Comparison of ENCODE assay signal across 17 cellular contexts in the genomic region with DNA sequence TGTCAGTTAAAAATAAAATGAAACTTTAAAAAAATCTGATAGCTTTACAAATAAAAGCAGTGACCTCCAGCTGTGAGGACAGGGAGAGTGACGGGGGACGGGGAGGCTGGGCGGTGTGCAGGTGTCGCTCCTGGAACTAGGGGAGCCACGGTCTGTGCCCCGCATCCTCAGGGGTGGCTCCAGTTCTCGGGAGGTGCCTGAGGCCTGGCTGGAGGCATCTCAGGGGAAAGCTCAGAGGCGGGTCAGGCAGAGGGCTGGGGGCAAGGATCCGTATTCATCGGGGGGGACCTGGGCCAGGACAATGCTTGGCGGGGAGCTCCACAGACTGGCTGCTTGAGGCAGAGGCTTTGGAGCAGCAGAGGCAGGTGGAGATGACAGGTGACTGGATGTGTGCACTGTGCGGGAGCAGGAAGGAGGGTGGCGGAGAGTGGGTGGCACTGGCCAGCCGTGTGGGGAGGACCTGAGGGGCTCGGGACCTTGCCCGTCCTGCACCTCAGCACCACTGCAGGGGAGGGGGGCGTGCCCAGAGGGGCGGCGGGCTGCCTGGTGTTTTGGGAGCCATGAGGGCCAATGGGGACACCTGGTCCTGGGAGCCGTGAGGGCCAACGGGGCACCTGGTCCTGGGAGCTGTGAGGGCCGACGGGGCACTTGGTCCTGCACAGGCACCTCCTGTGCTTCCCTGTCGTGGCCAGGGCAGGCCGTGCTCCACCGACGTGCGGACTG. TPM values are rescaled to one million over a fixed set of nuclear protein-coding genes. Genes with fewer than 3 reads are reported as not detected.
DNase-seq lines count a peak whose midpoint lies in the region; ATAC-seq and TF ChIP-seq lines count a peak whose summit lies in the region.
"Had no signal": no experiment of that assay in that cellular context is flagged by ENCODE, and none has a peak within 500 bp of the region (broad histone marks: within the 10 kb centered on the region; RNA-seq: fewer than 3 reads in every experiment).

No MANE protein-coding gene starts in this region.

- WGBS in prostate gland, result 88% methylated on average over 26 of the region's 28 CpGs

- H3K36me3 ChIP-seq in BLaER1 (peaks cover 12% of the 10 kb centered on the region), prostate gland (no peaks in the 10 kb centered on the region)

- H3K4me2 ChIP-seq in BLaER1, result peak overlapping the region; percentile 91

- H3K4me3 ChIP-seq in BLaER1 (no peak overlapping the region), prostate gland (no peak overlapping the region)
- H3K4me3 ChIP-seq: hepatocyte, smooth muscle cell had no signal

- ATAC-seq in HG03442 (IDR thresholded peaks at IDR 0.05; ENCODE audit: unreplicated experiment), result no peak
- ATAC-seq: left colon, SK-N-SH treated with all-trans-retinoic acid at 6 μM for 48 hours had no signal

- H3K4me1 ChIP-seq in BLaER1 (peaks cover 99% of the 10 kb centered on the region), prostate gland (replicated peaks) (peaks cover 61% of the 10 kb centered on the region)

- peaks cover 4 to 8% (median 4%) of the 10 kb centered on the region in 3 donors for H3K36me3 Mint-ChIP-seq in immature natural killer cell
- no peaks in the 10 kb centered on the region for H3K36me3 Mint-ChIP-seq in activated T-helper 2 cell treated with anti-CD3 and anti-CD28 coated beads, Interferon-gamma antibody, Interleukin-2, Interleukin-4, amounts not matched to agents 10 μg/mL and 5 μg/mL and 100 μg/mL, durations not matched to agents 14 hours and 24 hours and 36 hours (ENCODE audit: low read depth)

- peaks cover 68% of the 10 kb centered on the region for H4K20me1 ChIP-seq in BLaER1

- peak overlapping the region; percentile 27 to 75 (median 49) for H3K4me3 Mint-ChIP-seq in immature natural killer cell
- H3K4me3 Mint-ChIP-seq in activated T-helper 2 cell treated with anti-CD3 and anti-CD28 coated beads, Interferon-gamma antibody, Interleukin-2, Interleukin-4, amounts not matched to agents 10 μg/mL and 5 μg/mL and 100 μg/mL, durations not matched to agents 14 hours and 24 hours and 36 hours (ENCODE audit: low read depth), result no peak overlapping the region
- H3K4me3 Mint-ChIP-seq: activated CD4-positive, alpha-beta memory T cell treated with anti-CD3 and anti-CD28 coated beads, Interleukin-2, amount 10 ng/mL, durations not matched to agents 7 days and 5 days had no signal

- H3K27ac Mint-ChIP-seq in immature natural killer cell, result peak overlapping the region in 5 of 6 donors; percentile 37 to 91 (median 82)
- H3K27ac Mint-ChIP-seq in activated T-helper 2 cell treated with anti-CD3 and anti-CD28 coated beads, Interferon-gamma antibody, Interleukin-2, Interleukin-4, amounts not matched to agents 10 μg/mL and 5 μg/mL and 100 μg/mL, durations not matched to agents 14 hours and 24 hours and 36 hours, result no peak overlapping the region
- H3K27ac Mint-ChIP-seq: activated CD4-positive, alpha-beta memory T cell treated with anti-CD3 and anti-CD28 coated beads, Interleukin-2, amount 10 ng/mL, durations not matched to agents 7 days and 5 days had no signal

- no peak for TF ChIP-seq CTCF in VCaP (conservative IDR thresholded peaks at IDR 0.05)
- TF ChIP-seq CTCF in prostate gland (IDR thresholded peaks at IDR 0.05), result no peak

- DNase-seq in immature natural killer cell (no peak), prostate gland (ENCODE audit: low spot score) (no peak), hypothalamus (lab: John Stamatoyannopoulos, UW) (no peak), amygdala (lab: John Stamatoyannopoulos, UW) (no peak)
- DNase-seq in activated T-helper 2 cell treated with anti-CD3 and anti-CD28 coated beads, Interferon-gamma antibody, Interleukin-2, Interleukin-4, amounts not matched to agents 10 μg/mL and 5 μg/mL and 100 μg/mL, durations not matched to agents 14 hours and 24 hours and 36 hours (ENCODE audit: low spot score), result no peak
- DNase-seq: activated CD4-positive, alpha-beta memory T cell treated with anti-CD3 and anti-CD28 coated beads, Interleukin-2, amount 10 ng/mL, durations not matched to agents 7 days and 5 days; anterior cingulate cortex; KBM-7; NCI-H1105 had no signal

- H3K9me3 ChIP-seq in BLaER1 (no peaks in the 10 kb centered on the region), prostate gland (no peaks in the 10 kb centered on the region)

- peaks cover 3 to 17% (median 15%) of the 10 kb centered on the region in 3 donors for H3K27me3 Mint-ChIP-seq in immature natural killer cell (ENCODE audit: low read depth in 3 of 3)
- no peaks in the 10 kb centered on the region for H3K27me3 Mint-ChIP-seq in activated T-helper 2 cell treated with anti-CD3 and anti-CD28 coated beads, Interferon-gamma antibody, Interleukin-2, Interleukin-4, amounts not matched to agents 10 μg/mL and 5 μg/mL and 100 μg/mL, durations not matched to agents 14 hours and 24 hours and 36 hours (ENCODE audit: low read depth)
- H3K27me3 Mint-ChIP-seq: activated CD4-positive, alpha-beta memory T cell treated with anti-CD3 and anti-CD28 coated beads, Interleukin-2, amount 10 ng/mL, durations not matched to agents 7 days and 5 days had no signal

- H3K4me1 Mint-ChIP-seq in immature natural killer cell, result peaks cover 46 to 47% of the 10 kb centered on the region in 2 donors
- no peaks in the 10 kb centered on the region for H3K4me1 Mint-ChIP-seq in activated T-helper 2 cell treated with anti-CD3 and anti-CD28 coated beads, Interferon-gamma antibody, Interleukin-2, Interleukin-4, amounts not matched to agents 10 μg/mL and 5 μg/mL and 100 μg/mL, durations not matched to agents 14 hours and 24 hours and 36 hours (ENCODE audit: low read depth)

- peak overlapping the region; percentile 59 for H3K9ac ChIP-seq in BLaER1

- no peak for TF ChIP-seq POLR2A in prostate gland (IDR thresholded peaks at IDR 0.05)

- H3K27me3 ChIP-seq in BLaER1, result peaks cover 4% of the 10 kb centered on the region; the same call in 1 of the 2 replicates
- H3K27me3 ChIP-seq in prostate gland (replicated peaks; ENCODE audit: insufficient read depth), result no peaks in the 10 kb centered on the region
- H3K27me3 ChIP-seq: hepatocyte had no signal

- peak overlapping the region; percentile 82; the same call in 1 of the 2 replicates for H3K27ac ChIP-seq in BLaER1
- H3K27ac ChIP-seq in VCaP, result peak overlapping the region; percentile 99
- H3K27ac ChIP-seq in prostate gland, result peak overlapping the region; percentile 95 to 98
- H3K27ac ChIP-seq: HL-60 had no signal

- H3K9me3 Mint-ChIP-seq in immature natural killer cell, result no peaks in the 10 kb centered on the region
- no peaks in the 10 kb centered on the region for H3K9me3 Mint-ChIP-seq in activated T-helper 2 cell treated with anti-CD3 and anti-CD28 coated beads, Interferon-gamma antibody, Interleukin-2, Interleukin-4, amounts not matched to agents 10 μg/mL and 5 μg/mL and 100 μg/mL, durations not matched to agents 14 hours and 24 hours and 36 hours
- H3K9me3 Mint-ChIP-seq: activated CD4-positive, alpha-beta memory T cell treated with anti-CD3 and anti-CD28 coated beads, Interleukin-2, amount 10 ng/mL, durations not matched to agents 7 days and 5 days had no signal

- intact Hi-C loops in prostate gland (cut with DNase I), result no loop called here
- intact Hi-C loops in activated T-helper 2 cell treated with anti-CD3 and anti-CD28 coated beads, Interferon-gamma antibody, Interleukin-2, Interleukin-4, amounts not matched to agents 10 μg/mL and 5 μg/mL and 100 μg/mL, durations not matched to agents 14 hours and 24 hours and 36 hours (cut with micrococcal nuclease), result no loop called here

RNA-seq across cellular contexts. Expression of gene PWWP2B, which starts 13.2 kb away (rescaled TPM):
- 1 to 10 TPM; 4.0 to 7.3 (median 4.3) TPM for polyA plus RNA-seq in immature natural killer cell
- total RNA-seq in prostate gland, result 10 to 100 TPM; 27.5 to 36.6 TPM
- total RNA-seq in activated T-helper 2 cell treated with anti-CD3 and anti-CD28 coated beads, Interferon-gamma antibody, Interleukin-2, Interleukin-4, amounts not matched to agents 10 μg/mL and 5 μg/mL and 100 μg/mL, durations not matched to agents 14 hours and 24 hours and 36 hours, result 3.8 TPM in 2 replicates
